In genomic region chr17:32444301-32445074, GRCh38 we compare ENCODE assay signal across 1 cellular context.
TF ChIP-seq lines count a peak whose summit lies in the region.

TSS of gene PSMD11 (plus strand) at chr17:32444510. CDS start at chr17:32444524, 14 bp downstream.

TF ChIP-seq in H1, 55 proteins besides CTCF, POLR2A, EP300 and RAD21:
- TF ChIP-seq SP1 (IDR thresholded peaks at IDR 0.05; ENCODE audit: low read depth, low read length): peak; percentile 81; the same call in 1 of the 2 replicates
- TF ChIP-seq SP4 (IDR thresholded peaks at IDR 0.05; ENCODE audit: low read length): no peak; the same call in 1 of the 2 replicates
- no peak for TF ChIP-seq RNF2 (IDR thresholded peaks at IDR 0.05; ENCODE audit: borderline replicate concordance, low read depth, low read length, missing control alignments, poor library complexity, severe bottlenecking)
- TF ChIP-seq SIRT6 (IDR thresholded peaks at IDR 0.05; ENCODE audit: low read length): no peak
- TF ChIP-seq CREB1 (IDR thresholded peaks at IDR 0.05): peak; percentile 26
- no peak for TF ChIP-seq GTF2F1 (IDR thresholded peaks at IDR 0.05; ENCODE audit: borderline replicate concordance, low read depth, low read length)
- peak; percentile 41; the same call in 1 of the 2 replicates for TF ChIP-seq SP2 (IDR thresholded peaks at IDR 0.05; ENCODE audit: low read length)
- TF ChIP-seq ASH2L (IDR thresholded peaks at IDR 0.05; ENCODE audit: low read length): peak; percentile 90
- TF ChIP-seq TAF1 (IDR thresholded peaks at IDR 0.05; ENCODE audit: low read depth, low read length): peak; percentile 94
- TF ChIP-seq E2F6 (IDR thresholded peaks at IDR 0.05): peak; percentile 38; the same call in 1 of the 2 replicates
- 0 out of 2 replicates have a peak, but pooled peaks have one; percentile 65 for TF ChIP-seq RXRA (IDR thresholded peaks at IDR 0.05; ENCODE audit: insufficient read depth, low read depth, low read length)
- TF ChIP-seq CTBP2 (IDR thresholded peaks at IDR 0.05; ENCODE audit: borderline replicate concordance, insufficient read depth, insufficient read length, low read length): no peak
- peak; percentile 86 for TF ChIP-seq TBP (IDR thresholded peaks at IDR 0.05; ENCODE audit: low read depth, low read length)
- TF ChIP-seq SRF (IDR thresholded peaks at IDR 0.05; ENCODE audit: low read depth, low read length): peak; percentile 30; the same call in 1 of the 2 replicates
- TF ChIP-seq CHD1 (IDR thresholded peaks at IDR 0.05; ENCODE audit: low read depth, low read length): no peak
- no peak for TF ChIP-seq BCL11A (IDR thresholded peaks at IDR 0.05; ENCODE audit: low read depth in 2 of 2, low read length in 2 of 2)
- TF ChIP-seq POLR2AphosphoS5 (IDR thresholded peaks at IDR 0.05; ENCODE audit: low read depth, low read length): peak; percentile 34; the same call in 1 of the 2 replicates
- TF ChIP-seq EZH2 (IDR thresholded peaks at IDR 0.05; ENCODE audit: low read depth, low read length, severe bottlenecking): no peak
- peak; percentile 63 for TF ChIP-seq KDM4A (IDR thresholded peaks at IDR 0.05; ENCODE audit: low read depth, low read length, severe bottlenecking)
- TF ChIP-seq TEAD4 (IDR thresholded peaks at IDR 0.05; ENCODE audit: low read depth, low read length): no peak
- TF ChIP-seq ZNF274 (IDR thresholded peaks at IDR 0.05; ENCODE audit: borderline replicate concordance, extremely low read depth, low read length): no peak
- 0 out of 2 replicates have a peak, but pooled peaks have one; percentile 5 for TF ChIP-seq ATF3 (IDR thresholded peaks at IDR 0.05; ENCODE audit: insufficient read depth, low read depth, low read length)
- no peak for TF ChIP-seq HDAC6 (IDR thresholded peaks at IDR 0.05; ENCODE audit: low read depth, low read length)
- TF ChIP-seq BACH1 (IDR thresholded peaks at IDR 0.05; ENCODE audit: low read length): peak; percentile 71
- no peak for TF ChIP-seq JUN (IDR thresholded peaks at IDR 0.05; ENCODE audit: low read depth, low read length)
- TF ChIP-seq SUZ12 (IDR thresholded peaks at IDR 0.05; ENCODE audit: low read length): no peak
- TF ChIP-seq JUND (IDR thresholded peaks at IDR 0.05; ENCODE audit: low read length): 0 out of 2 replicates have a peak, but pooled peaks have one; percentile 43
- peak; percentile 96 for TF ChIP-seq PHF8 (conservative IDR thresholded peaks at IDR 0.05; ENCODE audit: low read depth, low read length)
- TF ChIP-seq NRF1 (IDR thresholded peaks at IDR 0.05; ENCODE audit: low read depth, low read length): no peak
- no peak for TF ChIP-seq CBX5 (IDR thresholded peaks at IDR 0.05; ENCODE audit: low read depth, low read length)
- peak; percentile 2; the same call in 1 of the 2 replicates for TF ChIP-seq CEBPB (IDR thresholded peaks at IDR 0.05; ENCODE audit: low read depth, low read length)
- peak; percentile 94 for TF ChIP-seq YY1 (IDR thresholded peaks at IDR 0.05; ENCODE audit: low read depth, low read length)
- TF ChIP-seq SIX5 (IDR thresholded peaks at IDR 0.05; ENCODE audit: low read depth, low read length): peak; percentile 84
- TF ChIP-seq GABPA (IDR thresholded peaks at IDR 0.05; ENCODE audit: borderline replicate concordance, insufficient read depth, low read length): peak; percentile 98
- no peak for TF ChIP-seq ATF2 (IDR thresholded peaks at IDR 0.05; ENCODE audit: low read length)
- TF ChIP-seq RFX5 (IDR thresholded peaks at IDR 0.05; ENCODE audit: borderline replicate concordance, low read depth, low read length): no peak
- TF ChIP-seq KDM1A (IDR thresholded peaks at IDR 0.05; ENCODE audit: borderline replicate concordance, low read length): no peak
- TF ChIP-seq CHD7 (IDR thresholded peaks at IDR 0.05; ENCODE audit: insufficient replicate concordance, low read length): no peak
- no peak for TF ChIP-seq BRCA1 (IDR thresholded peaks at IDR 0.05; ENCODE audit: low read depth, low read length)
- no peak for TF ChIP-seq USF2 (IDR thresholded peaks at IDR 0.05; ENCODE audit: low read length)
- TF ChIP-seq MAFK (IDR thresholded peaks at IDR 0.05; ENCODE audit: low read depth, low read length): peak; percentile 53; the same call in 1 of the 2 replicates
- no peak for TF ChIP-seq FOSL1 (IDR thresholded peaks at IDR 0.05; ENCODE audit: insufficient read depth, low read depth, low read length)
- TF ChIP-seq HDAC2 (IDR thresholded peaks at IDR 0.05; ENCODE audit: borderline replicate concordance in 1 of 2, low read depth in 2 of 2, low read length in 2 of 2): peak; percentile 25 to 44; a peak in 1 of 4 replicates
- TF ChIP-seq CHD2 (IDR thresholded peaks at IDR 0.05; ENCODE audit: low read length): peak; percentile 69; the same call in 1 of the 2 replicates
- 0 out of 2 replicates have a peak, but pooled peaks have one; percentile 73 for TF ChIP-seq TCF12 (IDR thresholded peaks at IDR 0.05; ENCODE audit: low read depth, low read length)
- no peak for TF ChIP-seq NANOG (IDR thresholded peaks at IDR 0.05; ENCODE audit: insufficient read depth, low read depth, low read length, poor library complexity, severe bottlenecking)
- no peak for TF ChIP-seq CBX8 (IDR thresholded peaks at IDR 0.05; ENCODE audit: borderline replicate concordance, low read depth, low read length)
- no peak for TF ChIP-seq SAP30 (IDR thresholded peaks at IDR 0.05; ENCODE audit: insufficient read depth, insufficient replicate concordance, low read length)
- TF ChIP-seq KDM5A (IDR thresholded peaks at IDR 0.05; ENCODE audit: low read length): peak; percentile 64; the same call in 1 of the 2 replicates
- peak; percentile 22 for TF ChIP-seq MAX (IDR thresholded peaks at IDR 0.05)
- TF ChIP-seq TAF7 (optimal IDR thresholded peaks at IDR 0.05; ENCODE audit: borderline replicate concordance, low read depth, low read length): peak; percentile 21
- no peak for TF ChIP-seq EGR1 (IDR thresholded peaks at IDR 0.05; ENCODE audit: borderline replicate concordance, low read depth, low read length)
- peak; percentile 67; the same call in 1 of the 2 replicates for TF ChIP-seq RBBP5 (IDR thresholded peaks at IDR 0.05; ENCODE audit: borderline replicate concordance, low read depth, low read length)
- TF ChIP-seq POU5F1 (IDR thresholded peaks at IDR 0.05; ENCODE audit: low read depth, low read length): no peak
- peak in 1 of 2 experiments; percentile 72; a peak in 1 of 4 replicates for TF ChIP-seq SIN3A (conservative IDR thresholded peaks at IDR 0.05 in 1 of 2, IDR thresholded peaks at IDR 0.05 in 1 of 2; ENCODE audit: low read depth in 1 of 2, low read length in 2 of 2)
TF ChIP-seq in H1: peak in this region for 28.
